Comparison of ENCODE assay signal across 18 cellular contexts in the genomic region with DNA sequence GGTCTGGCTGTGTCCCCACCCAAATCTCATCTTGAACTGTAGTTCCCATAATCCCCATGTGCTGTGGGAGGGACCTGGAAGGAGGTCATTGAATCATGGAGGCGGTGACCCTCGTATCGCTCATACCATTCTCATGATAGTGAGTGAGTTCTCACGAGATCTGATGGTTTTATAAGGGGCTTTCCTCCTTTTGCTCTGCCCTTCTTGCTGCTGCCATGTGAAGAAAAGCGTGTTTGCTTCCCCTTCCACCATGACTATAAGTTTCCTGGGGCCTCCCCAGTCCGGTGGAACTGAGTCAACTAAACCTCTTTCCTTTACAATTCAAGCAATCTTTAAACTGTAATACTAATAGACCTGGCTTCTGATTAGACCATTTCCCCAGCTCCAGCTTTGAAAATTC.
"Had no signal": no experiment of that assay in that cellular context is flagged by ENCODE, and none has a peak within 500 bp of the region (broad histone marks: within the 10 kb centered on the region; RNA-seq: fewer than 3 reads in every experiment).

No MANE protein-coding gene starts in this region.

- H3K27me3 ChIP-seq: colonic mucosa, foreskin keratinocyte, hepatocyte, pancreas, thyroid gland had no signal

- H3K9me3 Mint-ChIP-seq: activated CD4-positive, alpha-beta T cell treated with anti-CD3 and anti-CD28 coated beads, Interleukin-2, amount 10 ng/mL, durations not matched to agents 7 days and 5 days; activated naive CD4-positive, alpha-beta T cell treated with anti-CD3 and anti-CD28 coated beads, Interleukin-2, amount 50 U/mL, for 72 hours; activated T-cell treated with anti-CD3 and anti-CD28 coated beads, Interleukin-2, amount 50 U/mL, for 72 hours; endodermal cell; natural killer cell; T-cell had no signal

- H3K36me3 Mint-ChIP-seq: activated naive CD4-positive, alpha-beta T cell treated with anti-CD3 and anti-CD28 coated beads, Interleukin-2, amount 50 U/mL, for 72 hours; natural killer cell; T-cell had no signal

- H3K4me1 Mint-ChIP-seq: activated CD4-positive, alpha-beta T cell treated with anti-CD3 and anti-CD28 coated beads, Interleukin-2, amount 10 ng/mL, durations not matched to agents 7 days and 5 days; natural killer cell; T-cell had no signal

- H3K36me3 ChIP-seq: colonic mucosa, pancreas, thyroid gland had no signal

- H3K27ac Mint-ChIP-seq: activated CD4-positive, alpha-beta T cell treated with anti-CD3 and anti-CD28 coated beads, Interleukin-2, amount 10 ng/mL, durations not matched to agents 7 days and 5 days; activated T-cell treated with anti-CD3 and anti-CD28 coated beads, Interleukin-2, amount 50 U/mL, for 72 hours; endodermal cell; natural killer cell; T-cell had no signal

- H3K4me3 ChIP-seq: colonic mucosa, hepatocyte, pancreas, smooth muscle cell, thyroid gland had no signal

- ATAC-seq: activated T-cell treated with anti-CD3 and anti-CD28 coated beads, Interleukin-2, amount 50 U/mL, for 72 hours; foreskin keratinocyte; natural killer cell; sciatic nerve; T-cell had no signal

- H3K9me3 ChIP-seq: colonic mucosa, pancreas, thyroid gland had no signal

- H3K27me3 Mint-ChIP-seq: activated CD4-positive, alpha-beta T cell treated with anti-CD3 and anti-CD28 coated beads, Interleukin-2, amount 10 ng/mL, durations not matched to agents 7 days and 5 days; T-cell had no signal

- DNase-seq: activated CD4-positive, alpha-beta T cell treated with anti-CD3 and anti-CD28 coated beads, Interleukin-2, amount 10 ng/mL, durations not matched to agents 7 days and 5 days; activated effector memory CD4-positive, alpha-beta T cell treated with anti-CD3 and anti-CD28 coated beads, Interleukin-2, amount 50 U/mL, for 16 hours; activated T-cell treated with anti-CD3 and anti-CD28 coated beads, Interleukin-2, amount 50 U/mL, for 72 hours; amniotic stem cell; caudate nucleus; colonic mucosa; endodermal cell; foreskin keratinocyte; natural killer cell; pancreas; stimulated activated CD4-positive, alpha-beta T cell treated with anti-CD3 and anti-CD28 coated beads, Interleukin-4, amount 100 ng/mL, for 1 hour; T-cell had no signal

- H3K4me3 Mint-ChIP-seq: activated CD4-positive, alpha-beta T cell treated with anti-CD3 and anti-CD28 coated beads, Interleukin-2, amount 10 ng/mL, durations not matched to agents 7 days and 5 days; activated T-cell treated with anti-CD3 and anti-CD28 coated beads, Interleukin-2, amount 50 U/mL, for 72 hours; endodermal cell; natural killer cell; T-cell had no signal

- H3K4me1 ChIP-seq: colonic mucosa, foreskin keratinocyte, pancreas had no signal

- H2AFZ ChIP-seq: hepatocyte had no signal

- H3K27ac ChIP-seq: colonic mucosa, epithelial cell of prostate, foreskin keratinocyte, hepatocyte, pancreas, thyroid gland had no signal

- H3K4me2 ChIP-seq: hepatocyte, smooth muscle cell had no signal
